10 cellular contexts compared by ENCODE assay signal in the genomic region with DNA sequence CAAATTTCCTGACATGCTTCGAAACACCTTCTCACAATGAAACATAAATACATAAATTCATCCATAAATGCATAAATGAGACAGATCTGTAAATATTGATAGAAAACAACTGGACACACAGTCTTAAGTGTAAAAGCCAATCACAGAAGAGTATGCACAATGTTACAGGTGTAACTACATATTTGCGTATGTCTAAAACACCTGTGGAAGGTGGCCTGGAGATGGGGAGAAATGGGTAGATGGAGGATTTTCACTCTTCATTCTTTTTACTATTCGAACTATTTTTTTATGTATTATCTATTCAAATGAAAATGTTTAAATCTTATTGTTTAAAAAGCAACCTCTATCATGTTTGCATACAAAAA. TPM values are rescaled to one million over a fixed set of nuclear protein-coding genes. Genes with fewer than 3 reads are reported as not detected.
DNase-seq lines count a peak whose midpoint lies in the region; ATAC-seq, FAIRE-seq and TF ChIP-seq lines count a peak whose summit lies in the region.
"Had no signal": no experiment of that assay in that cellular context is flagged by ENCODE, and none has a peak within 500 bp of the region (broad histone marks: within the 10 kb centered on the region; RNA-seq: fewer than 3 reads in every experiment).

No MANE protein-coding gene starts in this region.

- ATAC-seq in T-helper 17 cell = no peak
- no peak for ATAC-seq in psoas muscle

- WGBS in psoas muscle, 3 donors = 85 to 94% (median 87%) methylated on average over 3 of the region's 3 CpGs

- H3K4me3 ChIP-seq in endothelial cell of umbilical vein (replicated peaks in 1 of 3; ENCODE audit: insufficient read depth in 1 of 3, low read depth in 1 of 3, low read length in 3 of 3) (no peak overlapping the region), rectal smooth muscle tissue (ENCODE audit: low read length) (peak overlapping the region; percentile 66), psoas muscle (no peak overlapping the region)

- H3K9ac ChIP-seq in endothelial cell of umbilical vein (replicated peaks; ENCODE audit: extremely low read depth, insufficient read depth, low read length) = no peak overlapping the region
- no peak overlapping the region for H3K9ac ChIP-seq in rectal smooth muscle tissue (ENCODE audit: low read length)

- DNase-seq in T-helper 2 cell treated with Interferon-gamma antibody and Interleukin-4, amounts not matched to agents 5 μg/mL and 100 μg/mL, for 36 hours (ENCODE audit: low spot score) = no peak
- DNase-seq in T-helper 2 cell (no peak), T-helper 17 cell (no peak), endothelial cell of umbilical vein (ENCODE audit: low read depth, low spot score) (no peak), psoas muscle (no peak), CD1c-positive myeloid dendritic cell (ENCODE audit: extremely low spot score) (no peak), 8988T (no peak)
- DNase-seq: foreskin melanocyte had no signal

- no peak overlapping the region for H3K27ac Mint-ChIP-seq in T-helper 2 cell treated with Interferon-gamma antibody and Interleukin-4, amounts not matched to agents 5 μg/mL and 100 μg/mL, for 36 hours
- H3K27ac Mint-ChIP-seq in T-helper 17 cell = no peak overlapping the region

- no peaks in the 10 kb centered on the region for H3K36me3 Mint-ChIP-seq in T-helper 2 cell treated with Interferon-gamma antibody and Interleukin-4, amounts not matched to agents 5 μg/mL and 100 μg/mL, for 36 hours (ENCODE audit: low read depth)
- no peaks in the 10 kb centered on the region for H3K36me3 Mint-ChIP-seq in T-helper 17 cell (ENCODE audit: low read depth)

- CTCF ChIA-PET in endothelial cell of umbilical vein (lab: Charles Lee) = interaction anchor here (3.0 kb wide), 1 partner anchor 39 kb away, joined by 33 read pairs; no protein-coding TSS in a partner anchor

- no TSS peak for BruUV-seq in endothelial cell of umbilical vein (replicated peaks; lab: Mats Ljungman, UMichigan)

- H3K27me3 Mint-ChIP-seq in T-helper 2 cell treated with Interferon-gamma antibody and Interleukin-4, amounts not matched to agents 5 μg/mL and 100 μg/mL, for 36 hours (ENCODE audit: low read depth) = peaks cover 36% of the 10 kb centered on the region
- H3K27me3 Mint-ChIP-seq in T-helper 17 cell = peaks cover 17% of the 10 kb centered on the region

- no peaks in the 10 kb centered on the region for H3K36me3 ChIP-seq in endothelial cell of umbilical vein (ENCODE audit: control insufficient read depth in 2 of 2, extremely low read depth in 1 of 2, insufficient read depth in 2 of 2, low read length in 2 of 2)
- H3K36me3 ChIP-seq in rectal smooth muscle tissue (ENCODE audit: control insufficient read depth, insufficient read depth, low read length) = no peaks in the 10 kb centered on the region
- no peaks in the 10 kb centered on the region for H3K36me3 ChIP-seq in psoas muscle (ENCODE audit: insufficient read depth in 1 of 2, low read depth in 1 of 2)
- H3K36me3 ChIP-seq: transverse colon had no signal

- no peak for TF ChIP-seq POLR2A in endothelial cell of umbilical vein (IDR thresholded peaks at IDR 0.05; ENCODE audit: low read depth, low read length)

- H3K79me2 ChIP-seq in endothelial cell of umbilical vein (ENCODE audit: control insufficient read depth, insufficient read depth, low read length) = no peaks in the 10 kb centered on the region

- no peak overlapping the region for H2AFZ ChIP-seq in endothelial cell of umbilical vein (ENCODE audit: low read depth, low read length)

- no peak for FAIRE-seq in endothelial cell of umbilical vein (lab: Jason Lieb, UNC)

- H3K4me1 ChIP-seq in endothelial cell of umbilical vein (ENCODE audit: control insufficient read depth, extremely low read depth, insufficient read depth, low read length) (peaks cover 21% of the 10 kb centered on the region), rectal smooth muscle tissue (ENCODE audit: control insufficient read depth, insufficient read depth, low read length) (no peaks in the 10 kb centered on the region), psoas muscle (peaks cover 13% of the 10 kb centered on the region)

- H3K4me3 Mint-ChIP-seq in T-helper 2 cell treated with Interferon-gamma antibody and Interleukin-4, amounts not matched to agents 5 μg/mL and 100 μg/mL, for 36 hours = peak overlapping the region; percentile 89
- peak overlapping the region; percentile 96 for H3K4me3 Mint-ChIP-seq in T-helper 17 cell

- H4K20me1 ChIP-seq in endothelial cell of umbilical vein (replicated peaks; ENCODE audit: control insufficient read depth, extremely low read depth, insufficient read depth, low read length) = no peaks in the 10 kb centered on the region

- peaks cover 22% of the 10 kb centered on the region for H3K4me1 Mint-ChIP-seq in T-helper 2 cell treated with Interferon-gamma antibody and Interleukin-4, amounts not matched to agents 5 μg/mL and 100 μg/mL, for 36 hours (ENCODE audit: low read depth)
- peaks cover 17% of the 10 kb centered on the region for H3K4me1 Mint-ChIP-seq in T-helper 17 cell

- dilution Hi-C loops in endothelial cell of umbilical vein (cut with MboI; ENCODE audit: extremely low pct_ligation_motif_present, low sequenced_read_pairs) = no loop called here

- intact Hi-C loops in endothelial cell of umbilical vein (cut with micrococcal nuclease) (loop anchor here (10.0 kb wide), 2 partner anchors 489 to 729 kb away; no protein-coding TSS in a partner anchor), psoas muscle (cut with DNase I) (no loop called here)

- H3K27me3 ChIP-seq in endothelial cell of umbilical vein (ENCODE audit: control insufficient read depth in 2 of 2, insufficient read depth in 2 of 2, low read length in 2 of 2) = peaks cover 6 to 15% of the 10 kb centered on the region in 2 experiments
- H3K27me3 ChIP-seq in rectal smooth muscle tissue (ENCODE audit: control insufficient read depth, insufficient read depth, low read length) = no peaks in the 10 kb centered on the region
- no peaks in the 10 kb centered on the region for H3K27me3 ChIP-seq in psoas muscle (ENCODE audit: insufficient read depth in 3 of 3, low read length in 2 of 3)

- POLR2A ChIA-PET in endothelial cell of umbilical vein (lab: Charles Lee) = interaction anchor here (1.9 kb wide), 1 partner anchor 24 kb away, joined by 16 read pairs; a partner anchor contains a TSS

- peak overlapping the region; percentile 61 for H3K4me2 ChIP-seq in endothelial cell of umbilical vein (ENCODE audit: insufficient read depth, low read length)

- H3K9me3 ChIP-seq in T-helper 17 cell (ENCODE audit: control insufficient read depth, low read length, poor library complexity, severe bottlenecking) (no peaks in the 10 kb centered on the region), endothelial cell of umbilical vein (replicated peaks; ENCODE audit: control insufficient read depth, insufficient read depth, low read length) (no peaks in the 10 kb centered on the region), psoas muscle (no peaks in the 10 kb centered on the region)
- H3K9me3 ChIP-seq: transverse colon had no signal

- no peak for TF ChIP-seq CTCF in endothelial cell of umbilical vein (IDR thresholded peaks at IDR 0.05; ENCODE audit: extremely low read depth in 1 of 2, insufficient read depth in 1 of 2, low read depth in 1 of 2, low read length in 2 of 2)
- no peak for TF ChIP-seq CTCF in psoas muscle (IDR thresholded peaks at IDR 0.05)

- no peaks in the 10 kb centered on the region for H3K9me1 ChIP-seq in endothelial cell of umbilical vein (replicated peaks; ENCODE audit: control insufficient read depth, extremely low read depth, insufficient read depth, low read length)

- H3K9me3 Mint-ChIP-seq in T-helper 2 cell treated with Interferon-gamma antibody and Interleukin-4, amounts not matched to agents 5 μg/mL and 100 μg/mL, for 36 hours = no peaks in the 10 kb centered on the region

- H3K27ac ChIP-seq in endothelial cell of umbilical vein (ENCODE audit: insufficient read depth, low read depth, low read length) = no peak overlapping the region
- H3K27ac ChIP-seq in rectal smooth muscle tissue (ENCODE audit: low read depth, low read length) = no peak overlapping the region
- no peak overlapping the region for H3K27ac ChIP-seq in psoas muscle

TF ChIP-seq in endothelial cell of umbilical vein, 7 proteins besides CTCF, POLR2A, EP300 and RAD21 (continues in another document):
- TF ChIP-seq MYC (IDR thresholded peaks at IDR 0.05; ENCODE audit: low read depth, low read length) = no peak
- TF ChIP-seq, protein P1, sequence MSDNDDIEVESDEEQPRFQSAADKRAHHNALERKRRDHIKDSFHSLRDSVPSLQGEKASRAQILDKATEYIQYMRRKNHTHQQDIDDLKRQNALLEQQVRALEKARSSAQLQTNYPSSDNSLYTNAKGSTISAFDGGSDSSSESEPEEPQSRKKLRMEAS (IDR thresholded peaks at IDR 0.05; ENCODE audit: insufficient read depth, insufficient read length) = no peak
- TF ChIP-seq GATA2 (IDR thresholded peaks at IDR 0.05; ENCODE audit: insufficient read depth, insufficient read length, low read depth, low read length) = no peak
- TF ChIP-seq FOS (IDR thresholded peaks at IDR 0.05; ENCODE audit: borderline replicate concordance, insufficient read depth, low read length) = no peak

RNA-seq across cellular contexts. Expression of a gene that starts 0.9 kb away (rescaled TPM):
- total RNA-seq in T-helper 17 cell (under 1 TPM in 1 of 2 donors, not detected in 1; 0.16 TPM), endothelial cell of umbilical vein (not detected in 2 replicates), psoas muscle (1 to 10 TPM in 1 of 4 donors, under 1 TPM in 3; 0.32 to 3.5 (median 0.49) TPM)
- polyA plus RNA-seq in endothelial cell of umbilical vein (0.01 TPM in 1 of 2 replicates, not detected in the other), psoas muscle (under 1 TPM; 0.14 to 0.60 (median 0.28) TPM)
- polyA plus RNA-seq in endothelial cell of umbilical vein (2011; cell fraction: cytosol; rRNA removed) = 0.05 and 0.06 TPM in 2 replicates
- 0.11 and 0.17 TPM in 2 replicates for polyA plus RNA-seq in endothelial cell of umbilical vein (2011; cell fraction: nucleus; rRNA removed)
- 0.28 TPM in 1 of 2 replicates, not detected in the other for polyA plus RNA-seq in endothelial cell of umbilical vein (2012)
- polyA minus RNA-seq in endothelial cell of umbilical vein = not detected in 2 replicates
- not detected for polyA minus RNA-seq in endothelial cell of umbilical vein (2011; cell fraction: cytosol; rRNA and poly(A)+ RNA removed)
- polyA minus RNA-seq in endothelial cell of umbilical vein (2011; cell fraction: nucleus; rRNA and poly(A)+ RNA removed) = 0.43 and 0.77 TPM in 2 replicates

RNA-seq across cellular contexts. Expression of a gene that starts 24.1 kb away (rescaled TPM):
- 10 to 100 TPM; 54.0 to 67.5 TPM for total RNA-seq in T-helper 17 cell
- 57.6 and 62.3 TPM in 2 replicates for total RNA-seq in endothelial cell of umbilical vein
- polyA plus RNA-seq in endothelial cell of umbilical vein = 3.6 and 6.2 TPM in 2 replicates
- polyA plus RNA-seq in endothelial cell of umbilical vein (2011; cell fraction: cytosol; rRNA removed) = 9.2 and 9.4 TPM in 2 replicates
- polyA plus RNA-seq in endothelial cell of umbilical vein (2011; cell fraction: nucleus; rRNA removed) = 10.1 and 22.2 TPM in 2 replicates
- 28.4 and 43.8 TPM in 2 replicates for polyA plus RNA-seq in endothelial cell of umbilical vein (2012)
- polyA minus RNA-seq in endothelial cell of umbilical vein = 9.3 and 16.9 TPM in 2 replicates
- 19.8 TPM for polyA minus RNA-seq in endothelial cell of umbilical vein (2011; cell fraction: cytosol; rRNA and poly(A)+ RNA removed)
- 34.4 and 54.4 TPM in 2 replicates for polyA minus RNA-seq in endothelial cell of umbilical vein (2011; cell fraction: nucleus; rRNA and poly(A)+ RNA removed)
- 100 to 1,000 TPM; 139 to 211 (median 173) TPM for total RNA-seq in psoas muscle
- polyA plus RNA-seq in psoas muscle = 100 to 1,000 TPM in 2 of 3 donors, 10 to 100 TPM in 1; 99.2 to 234 (median 192) TPM
